14 cellular contexts compared by ENCODE assay signal in genomic region chr3:136956994-136957393, GRCh38.
"Had no signal": no experiment of that assay in that cellular context is flagged by ENCODE, and none has a peak within 500 bp of the region (broad histone marks: within the 10 kb centered on the region; RNA-seq: fewer than 3 reads in every experiment).

No MANE protein-coding gene starts in this region.

- H3K27ac ChIP-seq: cardiac muscle cell, neural progenitor cell, thyroid gland, WERI-Rb-1 had no signal

- DNase-seq: activated CD4-positive, alpha-beta T cell treated with anti-CD3 and anti-CD28 coated beads for 1 hour; activated gamma-delta T cell treated with Interleukin-2 at 50 U/mL for 16 hours; foreskin melanocyte; kidney glomerular epithelial cell; left ventricle myocardium superior; naive thymus-derived CD4-positive, alpha-beta T cell; stimulated activated CD4-positive, alpha-beta T cell treated with anti-CD3 and anti-CD28 coated beads, Interleukin-12 subunit alpha, Interleukin-12 subunit beta, amount 100 ng/mL, for 4 hours; stimulated activated CD4-positive, alpha-beta T cell treated with anti-CD3 and anti-CD28 coated beads, Interleukin-1b, Interleukin-23, amount 100 ng/mL, for 48 hours; stimulated activated naive CD4-positive, alpha-beta T cell treated with Interleukin-2 at 50 U/mL for 16 hours; thyroid gland; WERI-Rb-1 had no signal

- H3K36me3 ChIP-seq: cardiac muscle cell, neural progenitor cell, thyroid gland, WERI-Rb-1 had no signal

- H3K27me3 ChIP-seq: cardiac muscle cell, neural progenitor cell, thyroid gland had no signal

- H3K9me3 ChIP-seq: thyroid gland had no signal

- H3K4me3 ChIP-seq: cardiac muscle cell, neural progenitor cell, thyroid gland had no signal

- H2AFZ ChIP-seq: neural progenitor cell had no signal

- ATAC-seq: activated naive CD4-positive, alpha-beta T cell treated with anti-CD3 and anti-CD28 coated beads, Interleukin-2, amount 50 U/mL, for 72 hours; naive thymus-derived CD4-positive, alpha-beta T cell had no signal

- H3K9ac ChIP-seq: neural progenitor cell had no signal

- H3K4me2 ChIP-seq: neural progenitor cell had no signal
